In genomic region chr17:8856205-8856603, GRCh38 we compare ENCODE assay signal across 13 cellular contexts. TPM values are rescaled to one million over a fixed set of nuclear protein-coding genes. Genes with fewer than 3 reads are reported as not detected.
DNase-seq lines count a peak whose midpoint lies in the region; ATAC-seq and TF ChIP-seq lines count a peak whose summit lies in the region.
"Not testable (repeated sequence)": the region's sequence is repeated elsewhere in the genome, so short reads cannot be mapped to it uniquely, and the experiment has no call there.
"Had no signal": no experiment of that assay in that cellular context is flagged by ENCODE, and none has a peak within 500 bp of the region (broad histone marks: within the 10 kb centered on the region; RNA-seq: fewer than 3 reads in every experiment).

No MANE protein-coding gene starts in this region.

- H3K4me1 ChIP-seq in BLaER1 (peaks cover 60% of the 10 kb centered on the region), OCI-LY3 (ENCODE audit: low read length) (peaks cover 68% of the 10 kb centered on the region)

- not testable (repeated sequence) for H3K9me3 ChIP-seq in BLaER1; OCI-LY3 (ENCODE audit: insufficient read depth, low read length)

- not testable (repeated sequence) for H3K4me3 ChIP-seq in BLaER1
- H3K4me3 ChIP-seq in GM06990 (replicated peaks; ENCODE audit: low read depth, low read length) = peak overlapping the region; percentile 19; the same call in 1 of the 2 replicates
- H3K4me3 ChIP-seq in OCI-LY3 (ENCODE audit: low read length) = peak overlapping the region; percentile 40

- peak overlapping the region; percentile 10 to 17 for H3K4me3 Mint-ChIP-seq in effector memory CD8-positive, alpha-beta T cell
- peak overlapping the region; percentile 52 for H3K4me3 Mint-ChIP-seq in stimulated activated memory B cell treated with anti-CD40 and anti-IgM and Interleukin-4, amounts not matched to agents 10 μg/mL and 1 μg/mL and 100 μg/mL, for 72 hours

- not testable (repeated sequence) for H2AFZ ChIP-seq in OCI-LY3 (ENCODE audit: low read depth, low read length)

- H3K27me3 Mint-ChIP-seq in effector memory CD8-positive, alpha-beta T cell; stimulated activated memory B cell treated with anti-CD40 and anti-IgM and Interleukin-4, amounts not matched to agents 10 μg/mL and 1 μg/mL and 100 μg/mL, for 72 hours: not testable (repeated sequence)

- not testable (repeated sequence) for H3K9ac ChIP-seq in BLaER1
- peak overlapping the region; percentile 25; the same call in 1 of the 2 replicates for H3K9ac ChIP-seq in OCI-LY3 (ENCODE audit: low read length)

- ATAC-seq in GM19395 (IDR thresholded peaks at IDR 0.05; ENCODE audit: unreplicated experiment) = peak; percentile 1
- ATAC-seq in effector memory CD8-positive, alpha-beta T cell (replicated peaks); stimulated activated memory B cell treated with anti-CD40 and anti-IgM and Interleukin-4, amounts not matched to agents 10 μg/mL and 1 μg/mL and 100 μg/mL, for 72 hours: not testable (repeated sequence)

- H3K4me1 Mint-ChIP-seq in effector memory CD8-positive, alpha-beta T cell (ENCODE audit: low read depth in 2 of 2) = not testable (repeated sequence)
- H3K4me1 Mint-ChIP-seq in stimulated activated memory B cell treated with anti-CD40 and anti-IgM and Interleukin-4, amounts not matched to agents 10 μg/mL and 1 μg/mL and 100 μg/mL, for 72 hours = peaks cover 57% of the 10 kb centered on the region

- H3K36me3 Mint-ChIP-seq in effector memory CD8-positive, alpha-beta T cell (ENCODE audit: insufficient read depth); stimulated activated memory B cell treated with anti-CD40 and anti-IgM and Interleukin-4, amounts not matched to agents 10 μg/mL and 1 μg/mL and 100 μg/mL, for 72 hours: not testable (repeated sequence)

- not testable (repeated sequence) for H3K27me3 ChIP-seq in BLaER1; GM06990 (replicated peaks; ENCODE audit: control insufficient read depth, insufficient read depth, low read length); OCI-LY3 (ENCODE audit: low read depth, low read length)

- peak overlapping the region; percentile 91 for H3K4me2 ChIP-seq in BLaER1
- peak overlapping the region; percentile 60 for H3K4me2 ChIP-seq in OCI-LY3 (ENCODE audit: low read length)

- not testable (repeated sequence) for H3K9me3 Mint-ChIP-seq in effector memory CD8-positive, alpha-beta T cell; stimulated activated memory B cell treated with anti-CD40 and anti-IgM and Interleukin-4, amounts not matched to agents 10 μg/mL and 1 μg/mL and 100 μg/mL, for 72 hours

- H3K27ac Mint-ChIP-seq in effector memory CD8-positive, alpha-beta T cell = peak overlapping the region in 1 of 2 donors; percentile 8
- H3K27ac Mint-ChIP-seq in stimulated activated memory B cell treated with anti-CD40 and anti-IgM and Interleukin-4, amounts not matched to agents 10 μg/mL and 1 μg/mL and 100 μg/mL, for 72 hours = peak overlapping the region; percentile 88

- H3K36me3 ChIP-seq in BLaER1; GM06990 (ENCODE audit: control insufficient read depth, insufficient read depth, low read length); OCI-LY3 (replicated peaks; ENCODE audit: low read depth, low read length): not testable (repeated sequence)

- not testable (repeated sequence) for H3K27ac ChIP-seq in BLaER1
- peak overlapping the region; percentile 79 for H3K27ac ChIP-seq in OCI-LY3 (ENCODE audit: low read length)

- DNase-seq in GM06990 (ENCODE audit: extremely low read depth, insufficient read length); effector memory CD8-positive, alpha-beta T cell: not testable (repeated sequence)
- peak; percentile 33 for DNase-seq in activated CD8-positive, alpha-beta memory T cell treated with anti-CD3 and anti-CD28 coated beads, Interleukin-2, amount 50 U/mL, for 48 hours
- peak; percentile 43 for DNase-seq in mesenteric fat pad (ENCODE audit: low spot score)

- H3K79me2 ChIP-seq in OCI-LY3 (ENCODE audit: low read length) = not testable (repeated sequence)

- TF ChIP-seq CTCF in GM06990 (IDR thresholded peaks at IDR 0.05; ENCODE audit: insufficient read depth, low read length, poor library complexity, severe bottlenecking); OCI-LY3 (IDR thresholded peaks at IDR 0.05; ENCODE audit: low read depth, low read length): not testable (repeated sequence)

- H4K20me1 ChIP-seq in BLaER1; OCI-LY3 (ENCODE audit: insufficient read depth, low read length): not testable (repeated sequence)

RNA-seq across cellular contexts. Expression of gene PIK3R6, which starts 11.3 kb away (rescaled TPM):
- total RNA-seq in mesenteric fat pad = 1.6 TPM
- total RNA-seq: Caco-2, H4, HepG2, HFFc6 had no signal

RNA-seq across cellular contexts. Expression of gene MFSD6L, which starts 57.0 kb away (rescaled TPM):
- not detected for total RNA-seq in mesenteric fat pad
- total RNA-seq: Caco-2; CD4-positive, alpha-beta memory T cell; H4; HepG2; HFFc6 had no signal
